In genomic region chr3:52054689-52055511, GRCh38 we compare ENCODE assay signal across 8 cellular contexts. TPM values are rescaled to one million over a fixed set of nuclear protein-coding genes. Genes with fewer than 3 reads are reported as not detected.
A peak's percentile ranks its signal among the peaks of the same experiment; 100 is the strongest.
DNase-seq lines count a peak whose midpoint lies in the region; ATAC-seq and TF ChIP-seq lines count a peak whose summit lies in the region.

No MANE protein-coding gene starts in this region.

- no peaks in the 10 kb centered on the region for H3K9me3 Mint-ChIP-seq in activated B cell treated with CpG ODN at 0.5 μM for 24 hours

- H3K79me2 ChIP-seq in parathyroid adenoma = peaks cover 4% of the 10 kb centered on the region

- H3K27me3 ChIP-seq in esophagus (ENCODE audit: control insufficient read depth in 1 of 2, insufficient read depth in 2 of 2, low read length in 2 of 2) (no peaks in the 10 kb centered on the region), parathyroid adenoma (ENCODE audit: control insufficient read depth, insufficient read depth, low read length) (no peaks in the 10 kb centered on the region)

- no peaks in the 10 kb centered on the region for H3K9me3 ChIP-seq in esophagus (ENCODE audit: control insufficient read depth in 2 of 2, insufficient read depth in 1 of 2, low read depth in 1 of 2, low read length in 1 of 2)
- H3K9me3 ChIP-seq in parathyroid adenoma (ENCODE audit: control insufficient read depth, low read length) = no peaks in the 10 kb centered on the region

- intact Hi-C loops in activated B cell treated with CpG ODN at 0.5 μM for 24 hours (cut with micrococcal nuclease) = loop anchor here (5.0 to 10.0 kb wide), 3 partner anchors 260 to 1700 kb away; partner anchors contain the start of genes CYB561D2, DNAH1, NPRL2 and TMEM115

- H2AFZ ChIP-seq in parathyroid adenoma = peak overlapping the region; percentile 91

- no peak for TF ChIP-seq CTCF in activated B cell treated with CpG ODN at 0.5 μM for 24 hours (IDR thresholded peaks at IDR 0.05)
- no peak for TF ChIP-seq CTCF in parathyroid adenoma (IDR thresholded peaks at IDR 0.05)

- DNase-seq in NCI-H2227 (lab: John Stamatoyannopoulos, UW; ENCODE audit: unreplicated experiment) (peak; percentile 5), NCI-H2227 treated with DMSO at 0.1 percent for 48 hours (lab: John Stamatoyannopoulos, UW) (no peak), activated B cell treated with CpG ODN at 0.5 μM for 24 hours (no peak), DMS53 (lab: John Stamatoyannopoulos, UW) (no peak), mesenteric fat pad (ENCODE audit: low spot score) (no peak)

- CTCF ChIA-PET in activated B cell treated with CpG ODN at 0.5 μM for 24 hours (lab: Charles Lee) = interaction anchor here (0.9 to 3.5 kb wide), 2 partner anchors 53 to 90 kb away, joined by 5 to 28 read pairs; no protein-coding TSS in a partner anchor

- H3K4me2 ChIP-seq in parathyroid adenoma (ENCODE audit: low read length) = peak overlapping the region; percentile 87

- peak overlapping the region; percentile 86 for H3K4me3 Mint-ChIP-seq in activated B cell treated with CpG ODN at 0.5 μM for 24 hours

- POLR2A ChIA-PET in activated B cell treated with CpG ODN at 0.5 μM for 24 hours (lab: Charles Lee) = interaction anchor here (0.6 to 2.7 kb wide), 3 partner anchors 52 to 90 kb away, joined by 3 to 22 read pairs (median 3); partner anchors contain the start of gene RPL29

- peaks cover 4 to 33% of the 10 kb centered on the region in 2 donors for H3K36me3 ChIP-seq in esophagus (ENCODE audit: control insufficient read depth in 2 of 2, insufficient read depth in 2 of 2, low read length in 1 of 2)
- no peaks in the 10 kb centered on the region for H3K36me3 ChIP-seq in parathyroid adenoma (ENCODE audit: control insufficient read depth, insufficient read depth, low read length)

- H3K4me1 ChIP-seq in esophagus (ENCODE audit: control insufficient read depth in 2 of 2, insufficient read depth in 2 of 2, low read length in 1 of 2) (peaks cover 8 to 49% of the 10 kb centered on the region in 2 donors), parathyroid adenoma (peaks cover 4% of the 10 kb centered on the region)

- peaks cover 47% of the 10 kb centered on the region for H3K4me1 Mint-ChIP-seq in activated B cell treated with CpG ODN at 0.5 μM for 24 hours

- H3K27ac Mint-ChIP-seq in activated B cell treated with CpG ODN at 0.5 μM for 24 hours = no peak overlapping the region

- H3K4me3 ChIP-seq in esophagus (ENCODE audit: low read depth in 1 of 2, low read length in 2 of 2) (peak overlapping the region; percentile 82 to 91), parathyroid adenoma (ENCODE audit: low read depth, low read length) (peak overlapping the region; percentile 63)

- peak overlapping the region; percentile 17 for H3K9ac ChIP-seq in parathyroid adenoma

- WGBS in esophagus, 2 donors = 3 to 10% methylated on average over 24 to 26 of the region's 26 CpGs

- H3K36me3 Mint-ChIP-seq in activated B cell treated with CpG ODN at 0.5 μM for 24 hours (ENCODE audit: low read depth) = peaks cover 13% of the 10 kb centered on the region

- H3K27ac ChIP-seq in esophagus (ENCODE audit: low read depth in 2 of 2, low read length in 1 of 2) (peak overlapping the region; percentile 97 to 99), parathyroid adenoma (peak overlapping the region; percentile 65)

- H3K27me3 Mint-ChIP-seq in activated B cell treated with CpG ODN at 0.5 μM for 24 hours = no peaks in the 10 kb centered on the region

- ATAC-seq in activated B cell treated with CpG ODN at 0.5 μM for 24 hours (ENCODE audit: low read depth) = no peak
- no peak for ATAC-seq in HG03520 (IDR thresholded peaks at IDR 0.05; ENCODE audit: unreplicated experiment)

RNA-seq across cellular contexts. Expression of gene DUSP7, which starts 1.5 kb away (rescaled TPM):
- total RNA-seq in activated B cell treated with CpG ODN at 0.5 μM for 24 hours = 3.7 and 4.3 TPM in 2 replicates
- 10 to 100 TPM; 18.2 to 35.2 TPM for polyA plus RNA-seq in esophagus
- 17.2 TPM for total RNA-seq in mesenteric fat pad

RNA-seq across cellular contexts. Expression of gene RPL29, which starts 59.2 kb away (rescaled TPM):
- total RNA-seq in activated B cell treated with CpG ODN at 0.5 μM for 24 hours (1,884 and 2,140 TPM in 2 replicates), mesenteric fat pad (948 TPM)
- 1,000 to 10,000 TPM; 2,351 to 2,556 TPM for polyA plus RNA-seq in esophagus
